In genomic region chr18:48668466-48669179, GRCh38 we compare ENCODE assay signal across 1 cellular context.
TF ChIP-seq lines count a peak whose summit lies in the region.

No MANE protein-coding gene starts in this region.

TF ChIP-seq in H1, 55 proteins besides CTCF, POLR2A, EP300 and RAD21:
- TF ChIP-seq HDAC6 (IDR thresholded peaks at IDR 0.05; ENCODE audit: low read depth, low read length), result no peak
- no peak for TF ChIP-seq CEBPB (IDR thresholded peaks at IDR 0.05; ENCODE audit: low read depth, low read length)
- TF ChIP-seq CBX8 (IDR thresholded peaks at IDR 0.05; ENCODE audit: borderline replicate concordance, low read depth, low read length), result no peak
- TF ChIP-seq SUZ12 (IDR thresholded peaks at IDR 0.05; ENCODE audit: low read length), result no peak
- no peak for TF ChIP-seq CHD2 (IDR thresholded peaks at IDR 0.05; ENCODE audit: low read length)
- no peak for TF ChIP-seq USF2 (IDR thresholded peaks at IDR 0.05; ENCODE audit: low read length)
- no peak for TF ChIP-seq TEAD4 (IDR thresholded peaks at IDR 0.05; ENCODE audit: low read depth, low read length)
- TF ChIP-seq EGR1 (IDR thresholded peaks at IDR 0.05; ENCODE audit: borderline replicate concordance, low read depth, low read length), result no peak
- TF ChIP-seq KDM4A (IDR thresholded peaks at IDR 0.05; ENCODE audit: low read depth, low read length, severe bottlenecking), result no peak
- no peak for TF ChIP-seq KDM1A (IDR thresholded peaks at IDR 0.05; ENCODE audit: borderline replicate concordance, low read length)
- TF ChIP-seq SP4 (IDR thresholded peaks at IDR 0.05; ENCODE audit: low read length), result no peak
- TF ChIP-seq, protein P1, sequence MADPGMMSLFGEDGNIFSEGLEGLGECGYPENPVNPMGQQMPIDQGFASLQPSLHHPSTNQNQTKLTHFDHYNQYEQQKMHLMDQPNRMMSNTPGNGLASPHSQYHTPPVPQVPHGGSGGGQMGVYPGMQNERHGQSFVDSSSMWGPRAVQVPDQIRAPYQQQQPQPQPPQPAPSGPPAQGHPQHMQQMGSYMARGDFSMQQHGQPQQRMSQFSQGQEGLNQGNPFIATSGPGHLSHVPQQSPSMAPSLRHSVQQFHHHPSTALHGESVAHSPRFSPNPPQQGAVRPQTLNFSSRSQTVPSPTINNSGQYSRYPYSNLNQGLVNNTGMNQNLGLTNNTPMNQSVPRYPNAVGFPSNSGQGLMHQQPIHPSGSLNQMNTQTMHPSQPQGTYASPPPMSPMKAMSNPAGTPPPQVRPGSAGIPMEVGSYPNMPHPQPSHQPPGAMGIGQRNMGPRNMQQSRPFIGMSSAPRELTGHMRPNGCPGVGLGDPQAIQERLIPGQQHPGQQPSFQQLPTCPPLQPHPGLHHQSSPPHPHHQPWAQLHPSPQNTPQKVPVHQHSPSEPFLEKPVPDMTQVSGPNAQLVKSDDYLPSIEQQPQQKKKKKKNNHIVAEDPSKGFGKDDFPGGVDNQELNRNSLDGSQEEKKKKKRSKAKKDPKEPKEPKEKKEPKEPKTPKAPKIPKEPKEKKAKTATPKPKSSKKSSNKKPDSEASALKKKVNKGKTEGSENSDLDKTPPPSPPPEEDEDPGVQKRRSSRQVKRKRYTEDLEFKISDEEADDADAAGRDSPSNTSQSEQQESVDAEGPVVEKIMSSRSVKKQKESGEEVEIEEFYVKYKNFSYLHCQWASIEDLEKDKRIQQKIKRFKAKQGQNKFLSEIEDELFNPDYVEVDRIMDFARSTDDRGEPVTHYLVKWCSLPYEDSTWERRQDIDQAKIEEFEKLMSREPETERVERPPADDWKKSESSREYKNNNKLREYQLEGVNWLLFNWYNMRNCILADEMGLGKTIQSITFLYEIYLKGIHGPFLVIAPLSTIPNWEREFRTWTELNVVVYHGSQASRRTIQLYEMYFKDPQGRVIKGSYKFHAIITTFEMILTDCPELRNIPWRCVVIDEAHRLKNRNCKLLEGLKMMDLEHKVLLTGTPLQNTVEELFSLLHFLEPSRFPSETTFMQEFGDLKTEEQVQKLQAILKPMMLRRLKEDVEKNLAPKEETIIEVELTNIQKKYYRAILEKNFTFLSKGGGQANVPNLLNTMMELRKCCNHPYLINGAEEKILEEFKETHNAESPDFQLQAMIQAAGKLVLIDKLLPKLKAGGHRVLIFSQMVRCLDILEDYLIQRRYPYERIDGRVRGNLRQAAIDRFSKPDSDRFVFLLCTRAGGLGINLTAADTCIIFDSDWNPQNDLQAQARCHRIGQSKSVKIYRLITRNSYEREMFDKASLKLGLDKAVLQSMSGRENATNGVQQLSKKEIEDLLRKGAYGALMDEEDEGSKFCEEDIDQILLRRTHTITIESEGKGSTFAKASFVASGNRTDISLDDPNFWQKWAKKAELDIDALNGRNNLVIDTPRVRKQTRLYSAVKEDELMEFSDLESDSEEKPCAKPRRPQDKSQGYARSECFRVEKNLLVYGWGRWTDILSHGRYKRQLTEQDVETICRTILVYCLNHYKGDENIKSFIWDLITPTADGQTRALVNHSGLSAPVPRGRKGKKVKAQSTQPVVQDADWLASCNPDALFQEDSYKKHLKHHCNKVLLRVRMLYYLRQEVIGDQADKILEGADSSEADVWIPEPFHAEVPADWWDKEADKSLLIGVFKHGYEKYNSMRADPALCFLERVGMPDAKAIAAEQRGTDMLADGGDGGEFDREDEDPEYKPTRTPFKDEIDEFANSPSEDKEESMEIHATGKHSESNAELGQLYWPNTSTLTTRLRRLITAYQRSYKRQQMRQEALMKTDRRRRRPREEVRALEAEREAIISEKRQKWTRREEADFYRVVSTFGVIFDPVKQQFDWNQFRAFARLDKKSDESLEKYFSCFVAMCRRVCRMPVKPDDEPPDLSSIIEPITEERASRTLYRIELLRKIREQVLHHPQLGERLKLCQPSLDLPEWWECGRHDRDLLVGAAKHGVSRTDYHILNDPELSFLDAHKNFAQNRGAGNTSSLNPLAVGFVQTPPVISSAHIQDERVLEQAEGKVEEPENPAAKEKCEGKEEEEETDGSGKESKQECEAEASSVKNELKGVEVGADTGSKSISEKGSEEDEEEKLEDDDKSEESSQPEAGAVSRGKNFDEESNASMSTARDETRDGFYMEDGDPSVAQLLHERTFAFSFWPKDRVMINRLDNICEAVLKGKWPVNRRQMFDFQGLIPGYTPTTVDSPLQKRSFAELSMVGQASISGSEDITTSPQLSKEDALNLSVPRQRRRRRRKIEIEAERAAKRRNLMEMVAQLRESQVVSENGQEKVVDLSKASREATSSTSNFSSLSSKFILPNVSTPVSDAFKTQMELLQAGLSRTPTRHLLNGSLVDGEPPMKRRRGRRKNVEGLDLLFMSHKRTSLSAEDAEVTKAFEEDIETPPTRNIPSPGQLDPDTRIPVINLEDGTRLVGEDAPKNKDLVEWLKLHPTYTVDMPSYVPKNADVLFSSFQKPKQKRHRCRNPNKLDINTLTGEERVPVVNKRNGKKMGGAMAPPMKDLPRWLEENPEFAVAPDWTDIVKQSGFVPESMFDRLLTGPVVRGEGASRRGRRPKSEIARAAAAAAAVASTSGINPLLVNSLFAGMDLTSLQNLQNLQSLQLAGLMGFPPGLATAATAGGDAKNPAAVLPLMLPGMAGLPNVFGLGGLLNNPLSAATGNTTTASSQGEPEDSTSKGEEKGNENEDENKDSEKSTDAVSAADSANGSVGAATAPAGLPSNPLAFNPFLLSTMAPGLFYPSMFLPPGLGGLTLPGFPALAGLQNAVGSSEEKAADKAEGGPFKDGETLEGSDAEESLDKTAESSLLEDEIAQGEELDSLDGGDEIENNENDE (IDR thresholded peaks at IDR 0.05; ENCODE audit: insufficient replicate concordance, low read length), result no peak
- no peak for TF ChIP-seq SIRT6 (IDR thresholded peaks at IDR 0.05; ENCODE audit: low read length)
- no peak for TF ChIP-seq SIX5 (IDR thresholded peaks at IDR 0.05; ENCODE audit: low read depth, low read length)
- TF ChIP-seq RXRA (IDR thresholded peaks at IDR 0.05; ENCODE audit: insufficient read depth, low read depth, low read length), result no peak
- TF ChIP-seq MAX (IDR thresholded peaks at IDR 0.05), result no peak
- TF ChIP-seq BRCA1 (IDR thresholded peaks at IDR 0.05; ENCODE audit: low read depth, low read length), result no peak
- TF ChIP-seq SP1 (IDR thresholded peaks at IDR 0.05; ENCODE audit: low read depth, low read length), result no peak
- TF ChIP-seq HDAC2 (IDR thresholded peaks at IDR 0.05; ENCODE audit: borderline replicate concordance in 1 of 2, low read depth in 2 of 2, low read length in 2 of 2), result no peak
- no peak for TF ChIP-seq TAF7 (optimal IDR thresholded peaks at IDR 0.05; ENCODE audit: borderline replicate concordance, low read depth, low read length)
